Comparison of ENCODE assay signal across 23 cellular contexts in the genomic region with DNA sequence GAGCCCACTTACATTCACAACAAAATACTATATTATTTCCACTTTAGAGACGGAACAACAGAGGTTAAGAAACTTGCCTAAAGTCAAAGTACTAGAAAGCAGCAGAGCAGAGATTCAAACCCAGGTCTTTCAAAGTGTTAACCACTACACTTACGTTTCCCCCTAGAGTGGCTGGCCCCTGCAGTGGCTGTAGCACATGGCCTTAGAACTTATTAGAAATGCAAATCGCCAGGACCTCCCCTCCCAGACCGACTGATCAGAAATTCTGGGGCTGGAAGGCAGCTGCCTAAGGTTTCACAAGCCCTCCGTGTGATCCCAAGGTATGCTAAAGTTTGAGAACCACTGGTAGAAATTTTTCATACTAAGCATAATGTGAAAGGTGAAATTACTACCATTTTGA. TPM values are rescaled to one million over a fixed set of nuclear protein-coding genes. Genes with fewer than 3 reads are reported as not detected.
DNase-seq lines count a peak whose midpoint lies in the region; ATAC-seq, FAIRE-seq and TF ChIP-seq lines count a peak whose summit lies in the region.
"Had no signal": no experiment of that assay in that cellular context is flagged by ENCODE, and none has a peak within 500 bp of the region (broad histone marks: within the 10 kb centered on the region; RNA-seq: fewer than 3 reads in every experiment).

No MANE protein-coding gene starts in this region.

- no peak overlapping the region for H2BK15ac ChIP-seq in H1 (ENCODE audit: low read length)

- H3K4me1 ChIP-seq in right atrium auricular region (peaks cover 0 to 10% of the 10 kb centered on the region in 2 donors), heart right ventricle (peaks cover 0 to 48% (median 22%) of the 10 kb centered on the region in 9 donors), H1 (replicated peaks in 1 of 4; ENCODE audit: control insufficient read depth in 3 of 4, insufficient read depth in 4 of 4, low read length in 3 of 4) (peaks cover 0 to 5% (median 1%) of the 10 kb centered on the region in 4 experiments; a peak in 2 of 7 replicates), transverse colon (peaks cover 0 to 23% (median 13%) of the 10 kb centered on the region in 4 donors), tibial nerve (peaks cover 0 to 28% (median 14%) of the 10 kb centered on the region in 4 donors)
- H3K4me1 ChIP-seq: BE2C had no signal

- H3K36me3 ChIP-seq in right atrium auricular region (no peaks in the 10 kb centered on the region), heart right ventricle (no peaks in the 10 kb centered on the region), H1 (ENCODE audit: control insufficient read depth in 2 of 4, insufficient read depth in 4 of 4, low read length in 3 of 4) (no peaks in the 10 kb centered on the region), transverse colon (no peaks in the 10 kb centered on the region), tibial nerve (no peaks in the 10 kb centered on the region)
- H3K36me3 ChIP-seq: BE2C, heart left ventricle had no signal

- TF ChIP-seq CTCF in right atrium auricular region (IDR thresholded peaks at IDR 0.05) (no peak), heart right ventricle (IDR thresholded peaks at IDR 0.05) (no peak), H1 (IDR thresholded peaks at IDR 0.05; ENCODE audit: control extremely low read depth in 1 of 3, insufficient read depth in 1 of 3, low read depth in 1 of 3, low read length in 3 of 3) (no peak), transverse colon (IDR thresholded peaks at IDR 0.05) (no peak), tibial nerve (IDR thresholded peaks at IDR 0.05) (no peak), glutamatergic neuron (IDR thresholded peaks at IDR 0.05; ENCODE audit: partially characterized antibody, unreplicated experiment) (no peak)

- CTCF ChIA-PET in H1 (lab: Charles Lee; ENCODE audit: partially characterized antibody) = interaction anchor here (1.0 to 2.4 kb wide), 3 partner anchors 10 to 87 kb away, joined by 3 to 6 read pairs (median 3); no protein-coding TSS in a partner anchor

- TF ChIP-seq RAD21 in H1 (IDR thresholded peaks at IDR 0.05 in 1 of 2, conservative IDR thresholded peaks at IDR 0.05 in 1 of 2; ENCODE audit: low read depth in 2 of 2, low read length in 2 of 2) = no peak

- DNase-seq in right atrium auricular region (ENCODE audit: low spot score) (no peak), heart right ventricle (no peak), H1 (ENCODE audit: low read depth in 1 of 2, low spot score in 2 of 2) (no peak), transverse colon (no peak), tibial nerve (ENCODE audit: low spot score in 2 of 2) (no peak), glutamatergic neuron (no peak), sciatic nerve (ENCODE audit: low spot score) (no peak)
- no peak for DNase-seq in naive thymus-derived CD8-positive, alpha-beta T cell
- DNase-seq: activated CD4-positive, alpha-beta T cell treated with anti-CD3 and anti-CD28 coated beads for 1 hour; BE2C; dorsolateral prefrontal cortex; heart left ventricle; IMR-90; left cardiac atrium; mesenchymal stem cell; naive B cell; NCI-H1048; NCI-H187; NCI-H526 had no signal

- H2BK20ac ChIP-seq in H1 (ENCODE audit: low read length) = no peak overlapping the region

- H3K36me3 Mint-ChIP-seq in naive thymus-derived CD8-positive, alpha-beta T cell = peaks cover 0 to 4% (median 3%) of the 10 kb centered on the region in 3 donors
- no peaks in the 10 kb centered on the region for H3K36me3 Mint-ChIP-seq in glutamatergic neuron (ENCODE audit: unreplicated experiment)
- H3K36me3 Mint-ChIP-seq: activated naive CD4-positive, alpha-beta T cell treated with anti-CD3 and anti-CD28 coated beads, Interleukin-2, amount 50 U/mL, for 72 hours had no signal

- no peak overlapping the region for H3K18ac ChIP-seq in H1 (ENCODE audit: extremely low read depth, low read length)

- H3K4me3 Mint-ChIP-seq in naive thymus-derived CD8-positive, alpha-beta T cell = peak overlapping the region in 1 of 10 donors; percentile 6
- H3K4me3 Mint-ChIP-seq in glutamatergic neuron (ENCODE audit: unreplicated experiment) = no peak overlapping the region
- H3K4me3 Mint-ChIP-seq: central memory CD8-positive, alpha-beta T cell; naive B cell had no signal

- no peak overlapping the region for H3K56ac ChIP-seq in H1 (replicated peaks; ENCODE audit: insufficient read length, low read depth, low read length)

- H3K27me3 ChIP-seq in right atrium auricular region (no peaks in the 10 kb centered on the region), heart right ventricle (no peaks in the 10 kb centered on the region), H1 (replicated peaks in 1 of 4; ENCODE audit: control insufficient read depth in 3 of 4, extremely low read depth in 1 of 4, insufficient read depth in 3 of 4, low read length in 3 of 4) (no peaks in the 10 kb centered on the region), transverse colon (no peaks in the 10 kb centered on the region), tibial nerve (no peaks in the 10 kb centered on the region)
- H3K27me3 ChIP-seq: dorsolateral prefrontal cortex, heart left ventricle had no signal

- H3K9me3 ChIP-seq in right atrium auricular region (no peaks in the 10 kb centered on the region), heart right ventricle (no peaks in the 10 kb centered on the region), H1 (ENCODE audit: insufficient read depth in 2 of 2, low read depth in 1 of 2, low read length in 1 of 2) (no peaks in the 10 kb centered on the region), transverse colon (no peaks in the 10 kb centered on the region), tibial nerve (no peaks in the 10 kb centered on the region)
- H3K9me3 ChIP-seq: BE2C, heart left ventricle had no signal

- no peaks in the 10 kb centered on the region for H3K27me3 Mint-ChIP-seq in naive thymus-derived CD8-positive, alpha-beta T cell
- H3K27me3 Mint-ChIP-seq in glutamatergic neuron (ENCODE audit: unreplicated experiment) = peaks cover 6% of the 10 kb centered on the region
- H3K27me3 Mint-ChIP-seq: central memory CD8-positive, alpha-beta T cell; naive B cell had no signal

- no peak overlapping the region for H3K14ac ChIP-seq in H1 (ENCODE audit: insufficient read length)

- no peak overlapping the region for H4K91ac ChIP-seq in H1 (replicated peaks; ENCODE audit: insufficient read length, low read length)

- no peak overlapping the region for H3K9ac ChIP-seq in H1 (replicated peaks in 1 of 4; ENCODE audit: extremely low read depth in 1 of 4, low read depth in 3 of 4, low read length in 3 of 4)

- no peaks in the 10 kb centered on the region for H4K20me1 ChIP-seq in H1 (replicated peaks in 1 of 2; ENCODE audit: control insufficient read depth in 1 of 2, insufficient read depth in 2 of 2, low read length in 2 of 2)

- H3K23ac ChIP-seq in H1 (ENCODE audit: insufficient read length) = no peak overlapping the region

- no peak overlapping the region for H4K5ac ChIP-seq in H1 (ENCODE audit: insufficient read length, low read depth, low read length)

- in situ Hi-C loops in transverse colon (cut with MboI; ENCODE audit: low pct_ligation_motif_present in 1 of 4, low pct_unique_long_range_greater_than_20kb in 1 of 4, low sequenced_read_pairs in 3 of 4) = no loop called here

- H4K8ac ChIP-seq in H1 (ENCODE audit: extremely low read depth, insufficient read depth, low read length) = no peak overlapping the region

- H3K27ac ChIP-seq in right atrium auricular region (peak overlapping the region; percentile 23 to 26), heart right ventricle (peak overlapping the region in 2 of 10 donors; percentile 6 to 20), H1 (ENCODE audit: low read depth, low read length) (no peak overlapping the region), transverse colon (peak overlapping the region; percentile 17 to 65 (median 36)), tibial nerve (peak overlapping the region in 2 of 4 donors; percentile 73 to 78)
- H3K27ac ChIP-seq: dorsolateral prefrontal cortex had no signal

- no peak overlapping the region for H2AFZ ChIP-seq in H1 (ENCODE audit: low read length)

- peaks cover 33 to 83% (median 77%) of the 10 kb centered on the region in 4 donors for H3K4me1 Mint-ChIP-seq in naive thymus-derived CD8-positive, alpha-beta T cell
- peaks cover 48% of the 10 kb centered on the region for H3K4me1 Mint-ChIP-seq in glutamatergic neuron (ENCODE audit: low read depth, unreplicated experiment)

- no peak overlapping the region for H2BK5ac ChIP-seq in H1 (ENCODE audit: low read depth, low read length)

- H3K9me3 Mint-ChIP-seq in naive thymus-derived CD8-positive, alpha-beta T cell = no peaks in the 10 kb centered on the region
- peaks cover 9% of the 10 kb centered on the region for H3K9me3 Mint-ChIP-seq in glutamatergic neuron (ENCODE audit: unreplicated experiment)
- H3K9me3 Mint-ChIP-seq: activated naive CD4-positive, alpha-beta T cell treated with anti-CD3 and anti-CD28 coated beads, Interleukin-2, amount 50 U/mL, for 72 hours; central memory CD8-positive, alpha-beta T cell; naive B cell had no signal

- no peak for TF ChIP-seq EP300 in H1 (IDR thresholded peaks at IDR 0.05; ENCODE audit: borderline replicate concordance in 1 of 2, low read depth in 2 of 2, low read length in 2 of 2)
- TF ChIP-seq EP300 in transverse colon (IDR thresholded peaks at IDR 0.05; ENCODE audit: low read depth) = no peak
- no peak for TF ChIP-seq EP300 in tibial nerve (IDR thresholded peaks at IDR 0.05)

- TF ChIP-seq POLR2A in H1 (IDR thresholded peaks at IDR 0.05; ENCODE audit: control extremely low read depth in 1 of 2, low read depth in 2 of 2, low read length in 2 of 2) = no peak
- TF ChIP-seq POLR2A in transverse colon (IDR thresholded peaks at IDR 0.05) = no peak
- no peak for TF ChIP-seq POLR2A in tibial nerve (IDR thresholded peaks at IDR 0.05)

- H2BK12ac ChIP-seq in H1 (ENCODE audit: low read depth, low read length) = no peak overlapping the region

- FAIRE-seq in H1 (lab: Jason Lieb, UNC) = no peak
- FAIRE-seq: endothelial cell of umbilical vein, GM12892 had no signal

- H3K79me1 ChIP-seq in H1 (ENCODE audit: low read depth, low read length) = no peaks in the 10 kb centered on the region

- no peaks in the 10 kb centered on the region for H3K79me2 ChIP-seq in H1 (ENCODE audit: control insufficient read depth in 1 of 2, insufficient read depth in 2 of 2, low read length in 2 of 2)

- 52 to 55% methylated on average over 5 of the region's 5 CpGs for WGBS in heart right ventricle, 2 donors
- 28% methylated on average over 5 of the region's 5 CpGs; no CpG with 5 or more reads in 1 of the 2 experiments for WGBS in H1 (ENCODE audit: extremely low coverage in 1 of 2, insufficient coverage in 1 of 2, insufficient read length in 1 of 2, insufficient replicate concordance in 2 of 2, low coverage in 1 of 2, low lambda C conversion rate in 2 of 2, missing lambda C conversion rate in 1 of 2), 2 experiments
- 74 to 80% methylated on average over 1 to 5 of the region's 5 CpGs for WGBS in transverse colon (ENCODE audit: low coverage in 1 of 2), 2 donors
- WGBS in tibial nerve, 2 donors = 62 to 66% methylated on average over 5 of the region's 5 CpGs

- H3K23me2 ChIP-seq in H1 (ENCODE audit: low read depth, low read length) = no peaks in the 10 kb centered on the region

- ATAC-seq in heart right ventricle (no peak), sciatic nerve (no peak)
- ATAC-seq in naive thymus-derived CD8-positive, alpha-beta T cell = no peak
- ATAC-seq: activated naive CD4-positive, alpha-beta T cell treated with anti-CD3 and anti-CD28 coated beads, Interleukin-2, amount 50 U/mL, for 72 hours; heart left ventricle had no signal

- POLR2A ChIA-PET in H1 (lab: Charles Lee; ENCODE audit: partially characterized antibody) = no interaction called here
- POLR2A ChIA-PET in naive thymus-derived CD8-positive, alpha-beta T cell (lab: Charles Lee) = interaction anchor here (1.5 kb wide), 1 partner anchor 39 kb away, joined by 3 read pairs; no protein-coding TSS in a partner anchor

- H3K4me3 ChIP-seq in right atrium auricular region (no peak overlapping the region), heart right ventricle (no peak overlapping the region), H1 (ENCODE audit: extremely low read depth in 1 of 4, insufficient read depth in 2 of 4, low read depth in 3 of 4, low read length in 4 of 4) (no peak overlapping the region; a peak in 1 of 8 replicates), transverse colon (no peak overlapping the region), tibial nerve (no peak overlapping the region)
- H3K4me3 ChIP-seq: dorsolateral prefrontal cortex, heart left ventricle had no signal

- H3K27ac Mint-ChIP-seq in naive thymus-derived CD8-positive, alpha-beta T cell = peak overlapping the region; percentile 21 to 94 (median 88)
- no peak overlapping the region for H3K27ac Mint-ChIP-seq in glutamatergic neuron (ENCODE audit: unreplicated experiment)
- H3K27ac Mint-ChIP-seq: naive B cell had no signal

- peak overlapping the region in 1 of 2 experiments; percentile 10; a peak in 1 of 4 replicates for H3K4me2 ChIP-seq in H1 (ENCODE audit: insufficient read depth in 1 of 2, low read depth in 2 of 2, low read length in 2 of 2)

- H3K4ac ChIP-seq in H1 (replicated peaks; ENCODE audit: insufficient read length, low read depth, low read length) = no peak overlapping the region

- no peak overlapping the region for H2BK120ac ChIP-seq in H1 (replicated peaks; ENCODE audit: low read depth, low read length)

- H2AK5ac ChIP-seq in H1 (ENCODE audit: low read depth, low read length) = no peak overlapping the region

- intact Hi-C loops in heart right ventricle (cut with DNase I) = no loop called here
- intact Hi-C loops in transverse colon (cut with DNase I; ENCODE audit: low total_unique reads) = no loop called here
- intact Hi-C loops in sciatic nerve (cut with DNase I) = no loop called here

RNA-seq across cellular contexts. Expression of a gene that starts 8.1 kb away (rescaled TPM):
- 1 to 10 TPM; 7.6 to 8.9 TPM for total RNA-seq in right atrium auricular region
- total RNA-seq in heart right ventricle = 10 to 100 TPM; 10.4 to 20.0 (median 15.1) TPM
- 1 to 10 TPM; 3.1 to 3.5 TPM for polyA plus RNA-seq in heart right ventricle
- 9.3 and 9.8 TPM in 2 replicates for total RNA-seq in H1 (2021; fragmentation: NEBNext Ultra II Directional; extraction: Animal tissue kit (Norgen Biotek cat#: 25700))
- polyA plus RNA-seq in H1 (2011; rRNA removed) = 1.9 and 2.0 TPM in 2 replicates
- polyA plus RNA-seq in H1 (2011; cell fraction: cytosol; rRNA removed) = 2.5 TPM
- polyA plus RNA-seq in H1 (2011; cell fraction: nucleus; rRNA removed) = 4.0 TPM
- 2.7 to 4.2 TPM (median 3.5 TPM) in 4 replicates for polyA plus RNA-seq in H1 (2012, experiment 1 of 2)
- 0.26 TPM for polyA plus RNA-seq in H1 (2012, experiment 2 of 2)
- polyA plus RNA-seq in H1 (2013, experiment 1 of 2) = 3.2 TPM
- polyA plus RNA-seq in H1 (2013, experiment 2 of 2) = 3.2 TPM
- 13.9 and 21.3 TPM in 2 replicates for polyA minus RNA-seq in H1 (2011; rRNA and poly(A)+ RNA removed)
- 5.9 TPM for polyA minus RNA-seq in H1 (2011; cell fraction: cytosol; rRNA and poly(A)+ RNA removed)
- 8.1 TPM for polyA minus RNA-seq in H1 (2011; cell fraction: nucleus; rRNA and poly(A)+ RNA removed)
- total RNA-seq in naive thymus-derived CD8-positive, alpha-beta T cell = 10 to 100 TPM; 26.6 to 30.0 TPM
- polyA plus RNA-seq in naive thymus-derived CD8-positive, alpha-beta T cell = 10 to 100 TPM; 33.3 to 41.2 (median 40.3) TPM
- total RNA-seq in transverse colon = 10 to 100 TPM; 13.1 to 44.8 (median 27.3) TPM
- total RNA-seq in tibial nerve = 1 to 10 TPM; 1.5 to 8.4 (median 4.3) TPM
- 19.0 TPM for total RNA-seq in glutamatergic neuron (ENCODE audit: unreplicated experiment)
- 7.8 TPM for total RNA-seq in sciatic nerve
